9 cellular contexts compared by ENCODE assay signal in genomic region chr10:714214-714613, GRCh38.
"Had no signal": no experiment of that assay in that cellular context is flagged by ENCODE, and none has a peak within 500 bp of the region (broad histone marks: within the 10 kb centered on the region; RNA-seq: fewer than 3 reads in every experiment).

No MANE protein-coding gene starts in this region.

- H3K27ac Mint-ChIP-seq: IgD-negative memory B cell had no signal

- ATAC-seq: HepG2 had no signal

- H3K27ac ChIP-seq: HL-60, KMS-11 had no signal

- DNase-seq: IMR-90, Karpas-422, KBM-7, KG1 had no signal

- H3K36me3 Mint-ChIP-seq: IgD-negative memory B cell had no signal

- H3K4me1 Mint-ChIP-seq: IgD-negative memory B cell had no signal

- H3K4me2 ChIP-seq: KMS-11 had no signal

- FAIRE-seq: HepG2, HTR-8/SVneo had no signal

- H3K9ac ChIP-seq: KMS-11 had no signal
